11 cellular contexts compared by ENCODE assay signal in the genomic region with DNA sequence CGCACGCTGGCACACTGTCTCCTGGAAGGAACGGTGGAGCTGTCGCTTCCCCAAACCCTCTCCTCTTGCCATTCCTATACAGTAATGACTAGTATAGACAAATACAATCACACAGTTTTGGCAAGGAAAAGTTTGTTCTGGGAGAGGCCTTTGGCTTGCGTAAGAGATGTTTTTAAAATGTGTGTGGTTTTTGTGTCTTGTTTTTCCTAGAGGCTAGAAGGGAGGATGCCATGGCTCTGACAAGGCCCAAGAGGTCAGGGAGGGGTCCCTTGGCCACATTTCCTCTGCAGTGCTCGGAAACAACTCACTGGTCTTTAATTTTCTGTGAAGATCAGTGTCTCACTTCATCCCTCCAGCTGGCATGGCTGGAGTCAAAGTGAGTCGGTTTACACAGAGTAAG.
DNase-seq lines count a peak whose midpoint lies in the region; ATAC-seq, FAIRE-seq and TF ChIP-seq lines count a peak whose summit lies in the region.
"Had no signal": no experiment of that assay in that cellular context is flagged by ENCODE, and none has a peak within 500 bp of the region (broad histone marks: within the 10 kb centered on the region; RNA-seq: fewer than 3 reads in every experiment).

No MANE protein-coding gene starts in this region.

- FAIRE-seq in endothelial cell of umbilical vein (lab: Jason Lieb, UNC), result peak; percentile 89

- H3K4me1 ChIP-seq in endothelial cell of umbilical vein (ENCODE audit: control insufficient read depth, extremely low read depth, insufficient read depth, low read length) (peaks cover 41% of the 10 kb centered on the region), upper lobe of right lung (peaks cover 49% of the 10 kb centered on the region)

- H3K36me3 ChIP-seq in endothelial cell of umbilical vein (ENCODE audit: control insufficient read depth in 2 of 2, extremely low read depth in 1 of 2, insufficient read depth in 2 of 2, low read length in 2 of 2) (no peaks in the 10 kb centered on the region), upper lobe of right lung (no peaks in the 10 kb centered on the region)
- H3K36me3 ChIP-seq: cardiac muscle cell had no signal

- H3K4me1 Mint-ChIP-seq in stimulated activated effector memory CD8-positive, alpha-beta T cell treated with anti-CD3 and anti-CD28 coated beads, Interleukin-12 subunit alpha, Interleukin-12 subunit beta, amount 100 ng/mL, for 72 hours, result peaks cover 14% of the 10 kb centered on the region
- H3K4me1 Mint-ChIP-seq in CD4-positive, alpha-beta T cell (ENCODE audit: low read depth), result peaks cover 19% of the 10 kb centered on the region
- H3K4me1 Mint-ChIP-seq: IgD-negative memory B cell had no signal

- H3K9me3 Mint-ChIP-seq in stimulated activated effector memory CD8-positive, alpha-beta T cell treated with anti-CD3 and anti-CD28 coated beads, Interleukin-12 subunit alpha, Interleukin-12 subunit beta, amount 100 ng/mL, for 72 hours, result no peaks in the 10 kb centered on the region
- H3K9me3 Mint-ChIP-seq in CD4-positive, alpha-beta T cell, result no peaks in the 10 kb centered on the region
- H3K9me3 Mint-ChIP-seq: activated CD4-positive, alpha-beta T cell treated with anti-CD3 and anti-CD28 coated beads, Interleukin-2, amount 10 ng/mL, durations not matched to agents 24 days and 14 days; IgD-negative memory B cell had no signal

- H4K20me1 ChIP-seq in endothelial cell of umbilical vein (replicated peaks; ENCODE audit: control insufficient read depth, extremely low read depth, insufficient read depth, low read length), result no peaks in the 10 kb centered on the region

- H3K27me3 ChIP-seq in endothelial cell of umbilical vein (ENCODE audit: control insufficient read depth in 2 of 2, insufficient read depth in 2 of 2, low read length in 2 of 2), result no peaks in the 10 kb centered on the region
- no peaks in the 10 kb centered on the region for H3K27me3 ChIP-seq in upper lobe of right lung
- H3K27me3 ChIP-seq in CD4-positive, alpha-beta T cell (ENCODE audit: control insufficient read depth, insufficient read depth, low read length), result no peaks in the 10 kb centered on the region

- H3K9me3 ChIP-seq in endothelial cell of umbilical vein (replicated peaks; ENCODE audit: control insufficient read depth, insufficient read depth, low read length) (no peaks in the 10 kb centered on the region), upper lobe of right lung (no peaks in the 10 kb centered on the region)
- H3K9me3 ChIP-seq in CD4-positive, alpha-beta T cell (ENCODE audit: control insufficient read depth, low read length), result no peaks in the 10 kb centered on the region

- H3K79me2 ChIP-seq in endothelial cell of umbilical vein (ENCODE audit: control insufficient read depth, insufficient read depth, low read length), result peaks cover 18% of the 10 kb centered on the region

- H3K9me1 ChIP-seq in endothelial cell of umbilical vein (replicated peaks; ENCODE audit: control insufficient read depth, extremely low read depth, insufficient read depth, low read length), result no peaks in the 10 kb centered on the region

- peak overlapping the region; percentile 9 for H3K4me2 ChIP-seq in endothelial cell of umbilical vein (ENCODE audit: insufficient read depth, low read length)

- no peak overlapping the region for H3K4me3 Mint-ChIP-seq in stimulated activated effector memory CD8-positive, alpha-beta T cell treated with anti-CD3 and anti-CD28 coated beads, Interleukin-12 subunit alpha, Interleukin-12 subunit beta, amount 100 ng/mL, for 72 hours
- no peak overlapping the region for H3K4me3 Mint-ChIP-seq in CD4-positive, alpha-beta T cell
- H3K4me3 Mint-ChIP-seq: activated CD4-positive, alpha-beta T cell treated with anti-CD3 and anti-CD28 coated beads, Interleukin-2, amount 10 ng/mL, durations not matched to agents 24 days and 14 days; IgD-negative memory B cell had no signal

- no peak for TF ChIP-seq POLR2A in NB4 (IDR thresholded peaks at IDR 0.05; ENCODE audit: extremely low read depth, insufficient read length)
- peak; percentile 58 for TF ChIP-seq POLR2A in endothelial cell of umbilical vein (IDR thresholded peaks at IDR 0.05; ENCODE audit: low read depth, low read length)

- H3K4me3 ChIP-seq in NB4 (ENCODE audit: low read depth, low read length) (no peak overlapping the region), endothelial cell of umbilical vein (replicated peaks in 1 of 3; ENCODE audit: insufficient read depth in 1 of 3, low read depth in 1 of 3, low read length in 3 of 3) (no peak overlapping the region), upper lobe of right lung (no peak overlapping the region)
- H3K4me3 ChIP-seq: cardiac muscle cell had no signal

- H3K9ac ChIP-seq in endothelial cell of umbilical vein (replicated peaks; ENCODE audit: extremely low read depth, insufficient read depth, low read length), result peak overlapping the region; percentile 8

- H3K36me3 Mint-ChIP-seq in stimulated activated effector memory CD8-positive, alpha-beta T cell treated with anti-CD3 and anti-CD28 coated beads, Interleukin-12 subunit alpha, Interleukin-12 subunit beta, amount 100 ng/mL, for 72 hours, result no peaks in the 10 kb centered on the region
- no peaks in the 10 kb centered on the region for H3K36me3 Mint-ChIP-seq in CD4-positive, alpha-beta T cell (ENCODE audit: low read depth)
- H3K36me3 Mint-ChIP-seq: IgD-negative memory B cell had no signal

- CTCF ChIA-PET in endothelial cell of umbilical vein (lab: Charles Lee), result interaction anchor here (1.2 kb wide), 1 partner anchor 185 kb away, joined by 4 read pairs; no protein-coding TSS in a partner anchor
- CTCF ChIA-PET in CD4-positive, alpha-beta T cell (lab: Charles Lee), result no interaction called here

- dilution Hi-C loops in endothelial cell of umbilical vein (cut with MboI; ENCODE audit: extremely low pct_ligation_motif_present, low sequenced_read_pairs), result no loop called here

- no TSS peak for BruUV-seq in endothelial cell of umbilical vein (replicated peaks; lab: Mats Ljungman, UMichigan)

- H3K27ac ChIP-seq in endothelial cell of umbilical vein (ENCODE audit: insufficient read depth, low read depth, low read length) (peak overlapping the region; percentile 73), upper lobe of right lung (peak overlapping the region; percentile 58)
- no peak overlapping the region for H3K27ac ChIP-seq in CD4-positive, alpha-beta T cell (ENCODE audit: low read depth, low read length)
- H3K27ac ChIP-seq: cardiac muscle cell had no signal

- peak; percentile 67 for DNase-seq in NB4 (ENCODE audit: low read depth)
- peak; percentile 89 for DNase-seq in endothelial cell of umbilical vein (ENCODE audit: low read depth, low spot score)
- DNase-seq in medulla oblongata (ENCODE audit: extremely low spot score), result peak; percentile 39
- no peak for DNase-seq in upper lobe of right lung
- DNase-seq in HK-2 (ENCODE audit: unreplicated experiment), result no peak
- DNase-seq in stimulated activated effector memory CD8-positive, alpha-beta T cell treated with anti-CD3 and anti-CD28 coated beads, Interleukin-12 subunit alpha, Interleukin-12 subunit beta, amount 100 ng/mL, for 72 hours (ENCODE audit: low spot score in 2 of 2), result no peak
- DNase-seq in CD4-positive, alpha-beta T cell, result no peak
- DNase-seq: activated CD4-positive, alpha-beta T cell treated with anti-CD3 and anti-CD28 coated beads, Interleukin-2, amount 10 ng/mL, durations not matched to agents 24 days and 14 days; kidney glomerular epithelial cell had no signal

- H3K27me3 Mint-ChIP-seq in CD4-positive, alpha-beta T cell, result no peaks in the 10 kb centered on the region

- ATAC-seq in upper lobe of right lung, result peak; percentile 63
- ATAC-seq in stimulated activated effector memory CD8-positive, alpha-beta T cell treated with anti-CD3 and anti-CD28 coated beads, Interleukin-12 subunit alpha, Interleukin-12 subunit beta, amount 100 ng/mL, for 72 hours, result no peak
- ATAC-seq in CD4-positive, alpha-beta T cell (ENCODE audit: poor library complexity), result no peak

- intact Hi-C loops in endothelial cell of umbilical vein (cut with micrococcal nuclease) (no loop called here), upper lobe of right lung (cut with DNase I) (no loop called here)
- intact Hi-C loops in CD4-positive, alpha-beta T cell (cut with DNase I, micrococcal nuclease), result no loop called here

- no peak overlapping the region for H3K27ac Mint-ChIP-seq in stimulated activated effector memory CD8-positive, alpha-beta T cell treated with anti-CD3 and anti-CD28 coated beads, Interleukin-12 subunit alpha, Interleukin-12 subunit beta, amount 100 ng/mL, for 72 hours
- H3K27ac Mint-ChIP-seq in CD4-positive, alpha-beta T cell, result no peak overlapping the region
- H3K27ac Mint-ChIP-seq: activated CD4-positive, alpha-beta T cell treated with anti-CD3 and anti-CD28 coated beads, Interleukin-2, amount 10 ng/mL, durations not matched to agents 24 days and 14 days; IgD-negative memory B cell had no signal

- H2AFZ ChIP-seq in endothelial cell of umbilical vein (ENCODE audit: low read depth, low read length), result peak overlapping the region; percentile 2

- POLR2A ChIA-PET in endothelial cell of umbilical vein (lab: Charles Lee), result no interaction called here
- POLR2A ChIA-PET in CD4-positive, alpha-beta T cell (lab: Charles Lee), result no interaction called here

- TF ChIP-seq CTCF in NB4 (IDR thresholded peaks at IDR 0.05; ENCODE audit: low read depth, low read length) (no peak), endothelial cell of umbilical vein (IDR thresholded peaks at IDR 0.05; ENCODE audit: extremely low read depth in 1 of 2, insufficient read depth in 1 of 2, low read depth in 1 of 2, low read length in 2 of 2) (no peak), upper lobe of right lung (IDR thresholded peaks at IDR 0.05) (no peak)
- no peak for TF ChIP-seq CTCF in CD4-positive, alpha-beta T cell (IDR thresholded peaks at IDR 0.05)

TF ChIP-seq in endothelial cell of umbilical vein, 7 proteins besides CTCF, POLR2A, EP300 and RAD21:
- TF ChIP-seq MYC (IDR thresholded peaks at IDR 0.05; ENCODE audit: low read depth, low read length), result no peak
- peak; percentile 79 for TF ChIP-seq FOS (IDR thresholded peaks at IDR 0.05; ENCODE audit: borderline replicate concordance, insufficient read depth, low read length)
- TF ChIP-seq JUN (IDR thresholded peaks at IDR 0.05; ENCODE audit: borderline replicate concordance, insufficient read depth, insufficient read length, low read depth), result peak; percentile 25
- peak; percentile 81 for TF ChIP-seq POLR2AphosphoS5 (IDR thresholded peaks at IDR 0.05; ENCODE audit: insufficient read depth, low read depth, low read length)
- no peak for TF ChIP-seq EZH2 (IDR thresholded peaks at IDR 0.05; ENCODE audit: borderline replicate concordance, low read depth, low read length, severe bottlenecking)
- no peak for TF ChIP-seq MAX (IDR thresholded peaks at IDR 0.05; ENCODE audit: insufficient read depth, insufficient read length)
- peak; percentile 57 for TF ChIP-seq GATA2 (IDR thresholded peaks at IDR 0.05; ENCODE audit: insufficient read depth, insufficient read length, low read depth, low read length)

Comparison
In these comparisons a context has a peak if more than half of its experiments do, and no peak if none do; other contexts are left out.
1. DNase-seq: peak in NB4 (single experiment), endothelial cell of umbilical vein (single experiment) and medulla oblongata (single experiment); none in upper lobe of right lung (single experiment), HK-2 (single experiment), stimulated activated effector memory CD8-positive, alpha-beta T cell treated with anti-CD3 and anti-CD28 coated beads, Interleukin-12 subunit alpha, Interleukin-12 subunit beta, amount 100 ng/mL, for 72 hours (0 of 2) and CD4-positive, alpha-beta T cell (0 of 10).